9 cellular contexts compared by ENCODE assay signal in genomic region chr3:49805884-49806701, GRCh38. TPM values are rescaled to one million over a fixed set of nuclear protein-coding genes. Genes with fewer than 3 reads are reported as not detected.
DNase-seq lines count a peak whose midpoint lies in the region; ATAC-seq and TF ChIP-seq lines count a peak whose summit lies in the region.
"Had no signal": no experiment of that assay in that cellular context is flagged by ENCODE, and none has a peak within 500 bp of the region (broad histone marks: within the 10 kb centered on the region; RNA-seq: fewer than 3 reads in every experiment).

No MANE protein-coding gene starts in this region.

- H3K4me3 Mint-ChIP-seq in activated T-helper 17 cell treated with anti-CD3 and anti-CD28 coated beads, Interleukin-2, amount 50 U/mL, for 72 hours: no peak overlapping the region

- no peaks in the 10 kb centered on the region for H3K9me3 Mint-ChIP-seq in activated T-helper 17 cell treated with anti-CD3 and anti-CD28 coated beads, Interleukin-2, amount 50 U/mL, for 72 hours

- no peak overlapping the region for H3K4me3 ChIP-seq in brain microvascular endothelial cell (ENCODE audit: low read depth, low read length)

- H3K4me1 Mint-ChIP-seq in activated T-helper 17 cell treated with anti-CD3 and anti-CD28 coated beads, Interleukin-2, amount 50 U/mL, for 72 hours: peaks cover 19% of the 10 kb centered on the region

- H3K36me3 ChIP-seq in brain microvascular endothelial cell (replicated peaks): no peaks in the 10 kb centered on the region

- H3K27me3 Mint-ChIP-seq in activated T-helper 17 cell treated with anti-CD3 and anti-CD28 coated beads, Interleukin-2, amount 50 U/mL, for 72 hours: peaks cover 2% of the 10 kb centered on the region

- H3K27me3 ChIP-seq in layer of hippocampus (ENCODE audit: control insufficient read depth, insufficient read depth, low read length): no peaks in the 10 kb centered on the region
- no peaks in the 10 kb centered on the region for H3K27me3 ChIP-seq in brain microvascular endothelial cell (replicated peaks)

- DNase-seq in activated CD4-positive, alpha-beta T cell treated with anti-CD3 and anti-CD28 coated beads for 48 hours: peak; percentile 44
- DNase-seq in activated CD4-positive, alpha-beta T cell treated with anti-CD3 and anti-CD28 coated beads for 1 hour: no peak
- DNase-seq in brain microvascular endothelial cell (no peak), NCI-H82 (lab: John Stamatoyannopoulos, UW) (no peak), NCI-H2107 treated with DMSO at 0.1 percent for 48 hours (lab: John Stamatoyannopoulos, UW; ENCODE audit: unreplicated experiment) (no peak)
- DNase-seq: NCI-H187 had no signal

- TF ChIP-seq CTCF in brain microvascular endothelial cell (IDR thresholded peaks at IDR 0.05; ENCODE audit: low read depth, low read length, missing control alignments): no peak

- ATAC-seq in activated T-helper 17 cell treated with anti-CD3 and anti-CD28 coated beads, Interleukin-2, amount 50 U/mL, for 72 hours (replicated peaks): no peak

- in situ Hi-C loops in brain microvascular endothelial cell (cut with HindIII; ENCODE audit: low pct_ligation_motif_present, low sequenced_read_pairs): no loop called here

- H3K27ac Mint-ChIP-seq in activated T-helper 17 cell treated with anti-CD3 and anti-CD28 coated beads, Interleukin-2, amount 50 U/mL, for 72 hours: peak overlapping the region; percentile 83

- H3K36me3 Mint-ChIP-seq in activated T-helper 17 cell treated with anti-CD3 and anti-CD28 coated beads, Interleukin-2, amount 50 U/mL, for 72 hours (ENCODE audit: low read depth): no peaks in the 10 kb centered on the region

- H3K27ac ChIP-seq in layer of hippocampus (ENCODE audit: low read depth, low read length): peak overlapping the region; percentile 93
- H3K27ac ChIP-seq in temporal lobe (ENCODE audit: low read depth, low read length): peak overlapping the region; percentile 85
- no peak overlapping the region for H3K27ac ChIP-seq in brain microvascular endothelial cell

RNA-seq across cellular contexts. Expression of gene INKA1, which starts 3.0 kb away (rescaled TPM):
- under 1 TPM; 0.26 to 0.32 TPM for total RNA-seq in activated T-helper 17 cell treated with anti-CD3 and anti-CD28 coated beads, Interleukin-2, amount 50 U/mL, for 72 hours
- 6.4 TPM for total RNA-seq in temporal lobe

RNA-seq across cellular contexts. Expression of gene CDHR4, which starts 6.4 kb away (rescaled TPM):
- total RNA-seq in activated T-helper 17 cell treated with anti-CD3 and anti-CD28 coated beads, Interleukin-2, amount 50 U/mL, for 72 hours: under 1 TPM in 1 of 2 donors, not detected in 1; 0.40 TPM
- under 0.01 TPM for total RNA-seq in temporal lobe

RNA-seq across cellular contexts. Expression of gene UBA7, which starts 7.7 kb away (rescaled TPM):
- total RNA-seq in activated T-helper 17 cell treated with anti-CD3 and anti-CD28 coated beads, Interleukin-2, amount 50 U/mL, for 72 hours: 10 to 100 TPM; 68.6 to 94.2 TPM
- total RNA-seq in temporal lobe: 3.0 TPM

RNA-seq across cellular contexts. Expression of gene IP6K1, which starts 19.8 kb away (rescaled TPM):
- 10 to 100 TPM; 26.3 to 37.2 TPM for total RNA-seq in activated T-helper 17 cell treated with anti-CD3 and anti-CD28 coated beads, Interleukin-2, amount 50 U/mL, for 72 hours
- 62.9 TPM for total RNA-seq in temporal lobe

RNA-seq across cellular contexts. Expression of gene TRAIP, which starts 50.3 kb away (rescaled TPM):
- 10 to 100 TPM; 19.6 to 24.5 TPM for total RNA-seq in activated T-helper 17 cell treated with anti-CD3 and anti-CD28 coated beads, Interleukin-2, amount 50 U/mL, for 72 hours
- 1.7 TPM for total RNA-seq in temporal lobe

Comparison
In these comparisons a context has a peak if more than half of its experiments do, and no peak if none do; other contexts are left out.
1. RNA of gene UBA7, which starts 7.7 kb away (total RNA-seq): 68.6 to 94.2 TPM in activated T-helper 17 cell treated with anti-CD3 and anti-CD28 coated beads, Interleukin-2, amount 50 U/mL, for 72 hours; 3.0 TPM in temporal lobe (single experiment); every median in the first group is over 10 times any median in the second.